Comparison of ENCODE assay signal across 24 cellular contexts in the genomic region with DNA sequence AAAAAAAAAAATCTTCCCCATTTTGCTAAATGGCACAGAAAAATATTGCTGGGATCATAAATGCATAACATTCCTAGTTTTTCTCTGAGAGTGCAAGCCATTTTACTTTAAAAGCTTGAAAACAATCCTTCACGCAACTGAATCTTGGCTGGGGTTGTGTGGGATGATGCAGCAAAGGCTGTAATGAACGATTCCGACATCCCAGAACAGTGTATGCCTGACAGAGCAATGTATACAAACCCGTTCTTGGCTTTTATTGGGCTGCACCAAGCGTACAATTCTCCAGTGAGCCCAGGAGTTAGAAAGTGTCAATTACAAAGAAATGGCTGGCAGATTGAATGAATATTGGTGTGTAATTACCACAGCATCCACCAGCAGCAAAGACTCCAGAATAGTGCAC.
"Had no signal": no experiment of that assay in that cellular context is flagged by ENCODE, and none has a peak within 500 bp of the region (broad histone marks: within the 10 kb centered on the region; RNA-seq: fewer than 3 reads in every experiment).

No MANE protein-coding gene starts in this region.

- FAIRE-seq: endothelial cell of umbilical vein, islet of Langerhans, small intestine had no signal

- H3K4me2 ChIP-seq: neural progenitor cell had no signal

- H3K27me3 ChIP-seq: gastrocnemius medialis, heart right ventricle, neural progenitor cell, ovary, right atrium auricular region, stomach, transverse colon had no signal

- H3K36me3 ChIP-seq: gastrocnemius medialis, heart right ventricle, neural progenitor cell, ovary, right atrium auricular region, stomach, thoracic aorta, transverse colon had no signal

- H3K4me1 ChIP-seq: gastrocnemius medialis, heart right ventricle, right atrium auricular region, stomach, transverse colon had no signal

- H3K9me3 ChIP-seq: gastrocnemius medialis, heart right ventricle, ovary, right atrium auricular region, stomach, thoracic aorta, transverse colon had no signal

- ATAC-seq: gastrocnemius medialis; heart right ventricle; left lobe of liver; naive thymus-derived CD4-positive, alpha-beta T cell had no signal

- DNase-seq: effector CD4-positive, alpha-beta T cell; endodermal cell; erythroblast; gastrocnemius medialis; heart right ventricle; hypothalamus; kidney glomerular epithelial cell; mammary epithelial cell; naive thymus-derived CD4-positive, alpha-beta T cell; nucleus accumbens; ovary; small intestine; stimulated activated CD4-positive, alpha-beta T cell treated with anti-CD3 and anti-CD28 coated beads, Interleukin-12 subunit alpha, Interleukin-12 subunit beta, amount 100 ng/mL, for 4 hours; stimulated activated naive CD4-positive, alpha-beta T cell; stomach; substantia nigra; transverse colon had no signal

- H3K9ac ChIP-seq: neural progenitor cell had no signal

- H3K4me3 ChIP-seq: coronary artery, gastrocnemius medialis, heart right ventricle, neural progenitor cell, ovary, right atrium auricular region, stomach, thoracic aorta, transverse colon had no signal

- H3K27ac ChIP-seq: coronary artery, gastrocnemius medialis, heart right ventricle, neural progenitor cell, ovary, right atrium auricular region, stomach, thoracic aorta, transverse colon had no signal

- H2AFZ ChIP-seq: neural progenitor cell had no signal
